Comparison of ENCODE assay signal across 20 cellular contexts in the genomic region with DNA sequence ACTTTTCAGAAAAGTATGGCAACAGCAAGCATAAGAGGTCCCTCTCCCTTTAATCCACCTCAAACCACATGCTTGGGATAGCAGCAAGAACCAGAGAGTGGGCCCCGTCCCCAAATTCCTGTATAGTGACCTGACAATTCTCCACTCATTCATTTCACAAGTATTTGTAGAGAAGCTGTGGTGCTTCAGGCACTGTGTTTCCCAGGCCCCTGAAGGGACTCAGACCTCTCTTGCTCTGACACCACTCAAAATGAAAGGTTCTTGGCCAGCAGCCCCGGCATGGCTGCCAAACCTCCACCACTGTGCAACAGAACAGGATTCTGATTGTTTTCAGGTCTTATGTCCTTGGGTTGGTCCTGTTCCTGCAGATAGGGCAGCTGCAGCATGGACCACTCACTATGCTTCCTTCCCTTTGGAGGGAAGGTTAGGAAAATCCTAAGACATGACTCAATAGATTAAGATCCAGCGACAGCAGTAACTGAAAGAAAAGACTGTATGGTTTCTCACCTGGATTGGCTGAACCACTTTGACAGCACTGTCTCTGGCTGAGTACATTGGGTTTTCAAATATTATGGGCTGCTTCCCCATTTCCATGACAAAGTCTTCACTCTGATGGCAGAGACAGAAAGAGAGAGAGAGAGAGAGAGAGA.
A peak's percentile ranks its signal among the peaks of the same experiment; 100 is the strongest.
DNase-seq lines count a peak whose midpoint lies in the region; ATAC-seq, FAIRE-seq and TF ChIP-seq lines count a peak whose summit lies in the region.
"Had no signal": no experiment of that assay in that cellular context is flagged by ENCODE, and none has a peak within 500 bp of the region (broad histone marks: within the 10 kb centered on the region; RNA-seq: fewer than 3 reads in every experiment).

No MANE protein-coding gene starts in this region.

- H3K4me3 ChIP-seq in SK-N-SH (ENCODE audit: low read depth in 2 of 2, low read length in 1 of 2) (no peak overlapping the region), astrocyte (ENCODE audit: insufficient read depth, low read depth, low read length) (no peak overlapping the region), fibroblast of pulmonary artery (replicated peaks; ENCODE audit: low read depth, low read length) (no peak overlapping the region)
- H3K4me3 ChIP-seq: BLaER1, GM12878, GM23248 had no signal

- H3K4me1 ChIP-seq in SK-N-SH (ENCODE audit: control insufficient read depth in 1 of 2, insufficient read depth in 2 of 2, low read depth in 1 of 2, low read length in 1 of 2): no peaks in the 10 kb centered on the region
- H3K4me1 ChIP-seq in astrocyte (ENCODE audit: insufficient read depth, low read length): no peaks in the 10 kb centered on the region

- H3F3A ChIP-seq in SK-N-SH (replicated peaks; ENCODE audit: insufficient read depth): no peaks in the 10 kb centered on the region

- H4K20me1 ChIP-seq in SK-N-SH (ENCODE audit: insufficient read depth) (no peaks in the 10 kb centered on the region), astrocyte (ENCODE audit: insufficient read depth, low read length) (no peaks in the 10 kb centered on the region)
- H4K20me1 ChIP-seq: BLaER1 had no signal

- CTCF ChIA-PET in SK-N-SH (lab: Yijun Ruan, JAX): no interaction called here

- H3K79me2 ChIP-seq in SK-N-SH (ENCODE audit: insufficient read depth) (no peaks in the 10 kb centered on the region), astrocyte (ENCODE audit: insufficient read depth, low read length) (no peaks in the 10 kb centered on the region)

- H3K27me3 ChIP-seq in SK-N-SH (ENCODE audit: insufficient read depth): 0 out of 2 replicates have a peak, but pooled peaks cover 3% of the 10 kb centered on the region
- H3K27me3 ChIP-seq in astrocyte (ENCODE audit: insufficient read depth, low read length): no peaks in the 10 kb centered on the region
- H3K27me3 ChIP-seq: BLaER1 had no signal

- H3K9me3 ChIP-seq in SK-N-SH (no peaks in the 10 kb centered on the region), astrocyte (ENCODE audit: insufficient read depth, low read depth, low read length) (no peaks in the 10 kb centered on the region)
- H3K9me3 ChIP-seq: BLaER1 had no signal

- H3K9ac ChIP-seq in SK-N-SH (no peak overlapping the region), astrocyte (ENCODE audit: low read length) (no peak overlapping the region)
- H3K9ac ChIP-seq: BLaER1, GM23248 had no signal

- no peak overlapping the region for H3K4me2 ChIP-seq in SK-N-SH
- no peak overlapping the region for H3K4me2 ChIP-seq in astrocyte (ENCODE audit: low read length)
- H3K4me2 ChIP-seq: BLaER1 had no signal

- H2AFZ ChIP-seq in SK-N-SH (ENCODE audit: low read depth) (no peak overlapping the region), astrocyte (ENCODE audit: low read depth, low read length) (peak overlapping the region; percentile 34)
- H2AFZ ChIP-seq: GM23248 had no signal

- peaks cover 2% of the 10 kb centered on the region for H3K27me3 Mint-ChIP-seq in astrocyte (ENCODE audit: low read depth, unreplicated experiment)
- no peaks in the 10 kb centered on the region for H3K27me3 Mint-ChIP-seq in activated naive CD8-positive, alpha-beta T cell treated with anti-CD3 and anti-CD28 coated beads, Interleukin-2, amount 50 U/mL, for 24 hours

- peaks cover 2% of the 10 kb centered on the region for H3K36me3 Mint-ChIP-seq in astrocyte (ENCODE audit: low read depth, unreplicated experiment)
- H3K36me3 Mint-ChIP-seq in activated naive CD8-positive, alpha-beta T cell treated with anti-CD3 and anti-CD28 coated beads, Interleukin-2, amount 50 U/mL, for 24 hours (ENCODE audit: low read depth): no peaks in the 10 kb centered on the region
- H3K36me3 Mint-ChIP-seq: CD8-positive, alpha-beta T cell had no signal

- POLR2A ChIA-PET in SK-N-SH (lab: Yijun Ruan, JAX): no interaction called here

- no peak overlapping the region for H3K27ac Mint-ChIP-seq in astrocyte (ENCODE audit: unreplicated experiment)
- no peak overlapping the region for H3K27ac Mint-ChIP-seq in activated naive CD8-positive, alpha-beta T cell treated with anti-CD3 and anti-CD28 coated beads, Interleukin-2, amount 50 U/mL, for 24 hours
- H3K27ac Mint-ChIP-seq: CD8-positive, alpha-beta T cell had no signal

- no peak for TF ChIP-seq RAD21 in SK-N-SH (IDR thresholded peaks at IDR 0.05; ENCODE audit: low read length)

- H3K36me3 ChIP-seq in SK-N-SH (replicated peaks in 1 of 2; ENCODE audit: control insufficient read depth in 1 of 2, insufficient read depth in 2 of 2, low read length in 1 of 2): no peaks in the 10 kb centered on the region
- no peaks in the 10 kb centered on the region for H3K36me3 ChIP-seq in astrocyte (ENCODE audit: insufficient read depth, low read length)
- H3K36me3 ChIP-seq: BLaER1 had no signal

- no peaks in the 10 kb centered on the region for H3K9me3 Mint-ChIP-seq in astrocyte (ENCODE audit: unreplicated experiment)
- no peaks in the 10 kb centered on the region for H3K9me3 Mint-ChIP-seq in activated naive CD8-positive, alpha-beta T cell treated with anti-CD3 and anti-CD28 coated beads, Interleukin-2, amount 50 U/mL, for 24 hours
- H3K9me3 Mint-ChIP-seq: CD8-positive, alpha-beta T cell had no signal

- no peak for TF ChIP-seq EP300 in SK-N-SH (IDR thresholded peaks at IDR 0.05; ENCODE audit: borderline replicate concordance in 1 of 2, low read depth in 1 of 2, low read length in 1 of 2)

- ATAC-seq in SK-N-SH treated with all-trans-retinoic acid at 6 μM for 48 hours (peak; percentile 44; the same call in 2 of the 3 replicates), GM18858 (IDR thresholded peaks at IDR 0.05; ENCODE audit: unreplicated experiment) (no peak)
- ATAC-seq in activated naive CD8-positive, alpha-beta T cell treated with anti-CD3 and anti-CD28 coated beads, Interleukin-2, amount 50 U/mL, for 24 hours: no peak
- ATAC-seq: CD8-positive, alpha-beta T cell; GM12878 had no signal

- H3K9me2 ChIP-seq in SK-N-SH: no peaks in the 10 kb centered on the region

- 52% methylated on average over 3 of the region's 3 CpGs for WGBS in SK-N-SH (ENCODE audit: low lambda C conversion rate)

- TF ChIP-seq CTCF in SK-N-SH (IDR thresholded peaks at IDR 0.05) (no peak), astrocyte (IDR thresholded peaks at IDR 0.05; ENCODE audit: insufficient read depth, low read depth, low read length) (no peak), fibroblast of pulmonary artery (IDR thresholded peaks at IDR 0.05; ENCODE audit: low read length, missing control alignments) (no peak)

- no peak overlapping the region for H3K27ac ChIP-seq in SK-N-SH (ENCODE audit: low read depth in 2 of 2, low read length in 1 of 2)
- no peak overlapping the region for H3K27ac ChIP-seq in astrocyte (ENCODE audit: low read depth, low read length)
- H3K27ac ChIP-seq: BLaER1, GM23248 had no signal

- peaks cover 12% of the 10 kb centered on the region for H3K4me1 Mint-ChIP-seq in astrocyte (ENCODE audit: low read depth, unreplicated experiment)
- no peaks in the 10 kb centered on the region for H3K4me1 Mint-ChIP-seq in activated naive CD8-positive, alpha-beta T cell treated with anti-CD3 and anti-CD28 coated beads, Interleukin-2, amount 50 U/mL, for 24 hours

- no peak overlapping the region for H3K4me3 Mint-ChIP-seq in astrocyte (ENCODE audit: unreplicated experiment)
- H3K4me3 Mint-ChIP-seq in activated naive CD8-positive, alpha-beta T cell treated with anti-CD3 and anti-CD28 coated beads, Interleukin-2, amount 50 U/mL, for 24 hours: no peak overlapping the region
- H3K4me3 Mint-ChIP-seq: CD8-positive, alpha-beta T cell had no signal

- DNase-seq in SK-N-SH (no peak), astrocyte (ENCODE audit: low read depth) (peak; percentile 5), fibroblast of pulmonary artery (ENCODE audit: low read depth) (peak; percentile 58), lung microvascular endothelial cell (ENCODE audit: low read depth in 2 of 2) (peak; percentile 17 to 50), NCI-H82 (lab: John Stamatoyannopoulos, UW) (no peak)
- no peak for DNase-seq in activated naive CD8-positive, alpha-beta T cell treated with anti-CD3 and anti-CD28 coated beads, Interleukin-2, amount 50 U/mL, for 24 hours
- DNase-seq: CD8-positive, alpha-beta T cell; DMS79 treated with DMSO at 0.1 percent for 48 hours; GM23248; Kasumi-1; NCI-H2029; NCI-H2171 treated with DMSO at 0.1 percent for 48 hours; NCI-H446 treated with DMSO at 0.1 percent for 48 hours; SHP77 had no signal

- FAIRE-seq in astrocyte (lab: Jason Lieb, UNC): no peak
- FAIRE-seq: D721Med, G401.6, GM12878 had no signal

TF ChIP-seq in SK-N-SH treated with all-trans-retinoic acid at 6 μM for 48 hours, 23 proteins besides CTCF, POLR2A, EP300 and RAD21 (continues in another document):
- no peak for TF ChIP-seq RARB (CRISPR knock-in tag; IDR thresholded peaks at IDR 0.05)
- no peak for TF ChIP-seq ESRRG (CRISPR knock-in tag; IDR thresholded peaks at IDR 0.05)

TF ChIP-seq in SK-N-SH, 30 proteins besides CTCF, POLR2A, EP300 and RAD21:
- TF ChIP-seq ELF1 (IDR thresholded peaks at IDR 0.05): no peak
- TF ChIP-seq GATA2 (CRISPR knock-in tag; IDR thresholded peaks at IDR 0.05): no peak
- no peak for TF ChIP-seq SMC3 (IDR thresholded peaks at IDR 0.05; ENCODE audit: low read depth, low read length)
- no peak for TF ChIP-seq FOSL2 (IDR thresholded peaks at IDR 0.05; ENCODE audit: borderline replicate concordance, low read depth)
TF ChIP-seq in SK-N-SH: peak in this region for 0.

Comparison
In these comparisons a context has a peak if more than half of its experiments do, and no peak if none do; other contexts are left out.
1. DNase-seq: peak in astrocyte (single experiment), fibroblast of pulmonary artery (single experiment) and lung microvascular endothelial cell (2 of 2); none in SK-N-SH (single experiment), NCI-H82 (single experiment) and activated naive CD8-positive, alpha-beta T cell treated with anti-CD3 and anti-CD28 coated beads, Interleukin-2, amount 50 U/mL, for 24 hours (single experiment).